In the genomic region with DNA sequence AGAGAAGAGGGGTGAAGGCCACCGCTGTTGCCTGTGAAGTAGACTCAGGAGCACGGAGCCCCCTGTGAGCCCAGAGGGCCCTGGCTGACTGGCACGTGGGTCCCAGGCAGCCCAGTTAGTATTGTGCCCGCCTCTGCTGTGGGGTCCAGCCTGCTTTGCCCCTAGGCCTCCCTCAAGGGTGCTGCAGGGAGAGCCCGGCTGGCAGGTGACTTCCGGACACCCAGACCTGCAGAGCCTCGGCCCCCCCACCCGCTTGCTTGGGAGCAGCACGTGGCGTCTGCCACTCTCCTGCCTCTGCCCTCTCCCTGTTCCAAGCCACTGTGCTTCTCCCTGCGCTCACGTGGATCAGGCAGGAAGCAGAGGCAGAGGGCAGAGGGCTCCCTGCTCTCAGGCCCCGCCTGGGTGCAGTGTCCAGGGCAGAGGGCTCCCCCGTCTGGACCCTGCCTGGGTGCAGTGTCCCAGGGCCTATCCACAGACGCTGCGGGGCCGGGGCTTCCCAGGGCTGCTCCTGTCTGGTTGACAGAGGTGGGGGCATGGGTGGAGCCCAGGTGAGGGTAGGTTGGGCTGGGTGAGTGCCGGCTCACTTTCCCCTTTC, we compare ENCODE assay signal across 1 cellular context.
TF ChIP-seq lines count a peak whose summit lies in the region.

No MANE protein-coding gene starts in this region.

TF ChIP-seq in HepG2, 621 proteins besides CTCF, POLR2A, EP300 and RAD21 (continued from another document):
- TF ChIP-seq ZFY (CRISPR knock-in tag; IDR thresholded peaks at IDR 0.05) (peak; percentile 54; the same call in 1 of the 2 replicates), EEA1 (CRISPR knock-in tag; IDR thresholded peaks at IDR 0.05; ENCODE audit: borderline replicate concordance) (0 out of 2 replicates have a peak, but pooled peaks have one; percentile 38), ZNF468 (CRISPR knock-in tag; IDR thresholded peaks at IDR 0.05) (no peak), ZNF570 (CRISPR knock-in tag; IDR thresholded peaks at IDR 0.05; ENCODE audit: borderline replicate concordance) (no peak), XBP1 (CRISPR knock-in tag; IDR thresholded peaks at IDR 0.05) (no peak), KDM2A (CRISPR knock-in tag; IDR thresholded peaks at IDR 0.05; ENCODE audit: borderline replicate concordance, low read depth) (peak; percentile 34; the same call in 1 of the 2 replicates), ZMYM4 (CRISPR knock-in tag; IDR thresholded peaks at IDR 0.05) (peak; percentile 21; the same call in 1 of the 2 replicates), ZNF501 (CRISPR knock-in tag; IDR thresholded peaks at IDR 0.05) (peak; percentile 34; the same call in 1 of the 2 replicates), NONO (IDR thresholded peaks at IDR 0.05) (no peak), NONO (CRISPR knock-in tag; conservative IDR thresholded peaks at IDR 0.05) (peak; percentile 42; the same call in 1 of the 2 replicates), MTF2 (CRISPR knock-in tag; IDR thresholded peaks at IDR 0.05; ENCODE audit: borderline replicate concordance) (no peak)
- TF ChIP-seq, protein P1, sequence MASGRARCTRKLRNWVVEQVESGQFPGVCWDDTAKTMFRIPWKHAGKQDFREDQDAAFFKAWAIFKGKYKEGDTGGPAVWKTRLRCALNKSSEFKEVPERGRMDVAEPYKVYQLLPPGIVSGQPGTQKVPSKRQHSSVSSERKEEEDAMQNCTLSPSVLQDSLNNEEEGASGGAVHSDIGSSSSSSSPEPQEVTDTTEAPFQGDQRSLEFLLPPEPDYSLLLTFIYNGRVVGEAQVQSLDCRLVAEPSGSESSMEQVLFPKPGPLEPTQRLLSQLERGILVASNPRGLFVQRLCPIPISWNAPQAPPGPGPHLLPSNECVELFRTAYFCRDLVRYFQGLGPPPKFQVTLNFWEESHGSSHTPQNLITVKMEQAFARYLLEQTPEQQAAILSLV (CRISPR knock-in tag; IDR thresholded peaks at IDR 0.05; ENCODE audit: borderline replicate concordance): 0 out of 2 replicates have a peak, but pooled peaks have one; percentile 71
- TF ChIP-seq, protein P2, sequence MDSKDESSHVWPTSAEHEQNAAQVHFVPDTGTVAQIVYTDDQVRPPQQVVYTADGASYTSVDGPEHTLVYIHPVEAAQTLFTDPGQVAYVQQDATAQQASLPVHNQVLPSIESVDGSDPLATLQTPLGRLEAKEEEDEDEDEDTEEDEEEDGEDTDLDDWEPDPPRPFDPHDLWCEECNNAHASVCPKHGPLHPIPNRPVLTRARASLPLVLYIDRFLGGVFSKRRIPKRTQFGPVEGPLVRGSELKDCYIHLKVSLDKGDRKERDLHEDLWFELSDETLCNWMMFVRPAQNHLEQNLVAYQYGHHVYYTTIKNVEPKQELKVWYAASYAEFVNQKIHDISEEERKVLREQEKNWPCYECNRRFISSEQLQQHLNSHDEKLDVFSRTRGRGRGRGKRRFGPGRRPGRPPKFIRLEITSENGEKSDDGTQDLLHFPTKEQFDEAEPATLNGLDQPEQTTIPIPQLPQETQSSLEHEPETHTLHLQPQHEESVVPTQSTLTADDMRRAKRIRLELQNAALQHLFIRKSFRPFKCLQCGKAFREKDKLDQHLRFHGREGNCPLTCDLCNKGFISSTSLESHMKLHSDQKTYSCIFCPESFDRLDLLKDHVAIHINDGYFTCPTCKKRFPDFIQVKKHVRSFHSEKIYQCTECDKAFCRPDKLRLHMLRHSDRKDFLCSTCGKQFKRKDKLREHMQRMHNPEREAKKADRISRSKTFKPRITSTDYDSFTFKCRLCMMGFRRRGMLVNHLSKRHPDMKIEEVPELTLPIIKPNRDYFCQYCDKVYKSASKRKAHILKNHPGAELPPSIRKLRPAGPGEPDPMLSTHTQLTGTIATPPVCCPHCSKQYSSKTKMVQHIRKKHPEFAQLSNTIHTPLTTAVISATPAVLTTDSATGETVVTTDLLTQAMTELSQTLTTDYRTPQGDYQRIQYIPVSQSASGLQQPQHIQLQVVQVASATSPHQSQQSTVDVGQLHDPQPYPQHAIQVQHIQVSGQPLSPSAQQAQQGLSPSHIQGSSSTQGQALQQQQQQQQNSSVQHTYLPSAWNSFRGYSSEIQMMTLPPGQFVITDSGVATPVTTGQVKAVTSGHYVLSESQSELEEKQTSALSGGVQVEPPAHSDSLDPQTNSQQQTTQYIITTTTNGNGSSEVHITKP (CRISPR knock-in tag; IDR thresholded peaks at IDR 0.05; ENCODE audit: low read depth): 0 out of 2 replicates have a peak, but pooled peaks have one; percentile 23
- TF ChIP-seq, protein P3, sequence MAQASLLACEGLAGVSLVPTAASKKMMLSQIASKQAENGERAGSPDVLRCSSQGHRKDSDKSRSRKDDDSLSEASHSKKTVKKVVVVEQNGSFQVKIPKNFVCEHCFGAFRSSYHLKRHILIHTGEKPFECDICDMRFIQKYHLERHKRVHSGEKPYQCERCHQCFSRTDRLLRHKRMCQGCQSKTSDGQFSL (CRISPR knock-in tag; IDR thresholded peaks at IDR 0.05): 0 out of 2 replicates have a peak, but pooled peaks have one; percentile 58
- TF ChIP-seq, protein P4, sequence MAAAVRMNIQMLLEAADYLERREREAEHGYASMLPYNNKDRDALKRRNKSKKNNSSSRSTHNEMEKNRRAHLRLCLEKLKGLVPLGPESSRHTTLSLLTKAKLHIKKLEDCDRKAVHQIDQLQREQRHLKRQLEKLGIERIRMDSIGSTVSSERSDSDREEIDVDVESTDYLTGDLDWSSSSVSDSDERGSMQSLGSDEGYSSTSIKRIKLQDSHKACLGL (CRISPR knock-in tag; IDR thresholded peaks at IDR 0.05): 0 out of 2 replicates have a peak, but pooled peaks have one; percentile 58
- TF ChIP-seq, protein P5, sequence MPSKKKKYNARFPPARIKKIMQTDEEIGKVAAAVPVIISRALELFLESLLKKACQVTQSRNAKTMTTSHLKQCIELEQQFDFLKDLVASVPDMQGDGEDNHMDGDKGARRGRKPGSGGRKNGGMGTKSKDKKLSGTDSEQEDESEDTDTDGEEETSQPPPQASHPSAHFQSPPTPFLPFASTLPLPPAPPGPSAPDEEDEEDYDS (CRISPR knock-in tag; IDR thresholded peaks at IDR 0.05): peak; percentile 34; the same call in 1 of the 2 replicates
- TF ChIP-seq, protein P6, sequence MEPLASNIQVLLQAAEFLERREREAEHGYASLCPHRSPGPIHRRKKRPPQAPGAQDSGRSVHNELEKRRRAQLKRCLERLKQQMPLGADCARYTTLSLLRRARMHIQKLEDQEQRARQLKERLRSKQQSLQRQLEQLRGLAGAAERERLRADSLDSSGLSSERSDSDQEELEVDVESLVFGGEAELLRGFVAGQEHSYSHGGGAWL (CRISPR knock-in tag; IDR thresholded peaks at IDR 0.05): 0 out of 2 replicates have a peak, but pooled peaks have one; percentile 31
- TF ChIP-seq, protein P7, sequence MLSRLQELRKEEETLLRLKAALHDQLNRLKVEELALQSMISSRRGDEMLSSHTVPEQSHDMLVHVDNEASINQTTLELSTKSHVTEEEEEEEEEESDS (CRISPR knock-in tag; IDR thresholded peaks at IDR 0.05; ENCODE audit: borderline replicate concordance): no peak
TF ChIP-seq in HepG2: peak in this region for 68.
